ENCODE assay signal across 19 cellular contexts in genomic region chr16:70769761-70770160, GRCh38.
"Had no signal": no experiment of that assay in that cellular context is flagged by ENCODE, and none has a peak within 500 bp of the region (broad histone marks: within the 10 kb centered on the region; RNA-seq: fewer than 3 reads in every experiment).

No MANE protein-coding gene starts in this region.

- FAIRE-seq: keratinocyte had no signal

- H3K27me3 Mint-ChIP-seq: activated naive CD8-positive, alpha-beta T cell; natural killer cell treated with Interleukin-12 subunit alpha and Interleukin-12 subunit beta and Interleukin-15 and Interleukin-18, amount 100 ng/mL, for 72 hours; T-cell had no signal

- H3K4me3 ChIP-seq: lung had no signal

- H3K27ac Mint-ChIP-seq: activated naive CD8-positive, alpha-beta T cell; natural killer cell treated with Interleukin-12 subunit alpha and Interleukin-12 subunit beta and Interleukin-15 and Interleukin-18, amount 100 ng/mL, for 72 hours; T-cell had no signal

- H3K27ac ChIP-seq: epithelial cell of prostate had no signal

- H3K4me3 Mint-ChIP-seq: activated naive CD8-positive, alpha-beta T cell; activated T-cell treated with anti-CD3 and anti-CD28 coated beads, Interleukin-2, amount 50 U/mL, for 4 hours; mesothelial cell of epicardium; natural killer cell treated with Interleukin-12 subunit alpha and Interleukin-12 subunit beta and Interleukin-15 and Interleukin-18, amount 100 ng/mL, for 72 hours; T-cell had no signal

- DNase-seq: activated CD4-positive, alpha-beta T cell treated with anti-CD3 and anti-CD28 coated beads, Interleukin-2, amount 50 U/mL, for 1 hour; activated CD4-positive, CD25-positive, alpha-beta regulatory T cell treated with anti-CD3 and anti-CD28 coated beads, Interleukin-2, amount 50 U/mL, for 72 hours; activated CD8-positive, alpha-beta memory T cell treated with anti-CD3 and anti-CD28 coated beads, Interleukin-2, amount 50 U/mL, for 4 hours; activated gamma-delta T cell; activated T-cell treated with anti-CD3 and anti-CD28 coated beads, Interleukin-2, amount 50 U/mL, for 4 hours; foreskin melanocyte; hypothalamus; nucleus accumbens; stimulated activated CD4-positive, alpha-beta T cell treated with anti-CD3 and anti-CD28 coated beads, Interleukin-15, amount 100 ng/mL, for 24 hours; stimulated activated CD4-positive, alpha-beta T cell treated with anti-CD3 and anti-CD28 coated beads, Interleukin-2, amount 100 ng/mL, for 48 hours; T-cell; T1000 had no signal

- H3K4me1 Mint-ChIP-seq: mesothelial cell of epicardium, T-cell had no signal

- H3K9me3 Mint-ChIP-seq: activated T-cell treated with anti-CD3 and anti-CD28 coated beads, Interleukin-2, amount 50 U/mL, for 4 hours; mesothelial cell of epicardium; natural killer cell treated with Interleukin-12 subunit alpha and Interleukin-12 subunit beta and Interleukin-15 and Interleukin-18, amount 100 ng/mL, for 72 hours; T-cell had no signal

- ATAC-seq: activated T-cell treated with anti-CD3 and anti-CD28 coated beads, Interleukin-2, amount 50 U/mL, for 4 hours; natural killer cell treated with Interleukin-12 subunit alpha and Interleukin-12 subunit beta and Interleukin-15 and Interleukin-18, amount 100 ng/mL, for 72 hours; SK-N-SH treated with all-trans-retinoic acid at 6 μM for 48 hours; T-cell had no signal

- H3K36me3 Mint-ChIP-seq: natural killer cell treated with Interleukin-12 subunit alpha and Interleukin-12 subunit beta and Interleukin-15 and Interleukin-18, amount 100 ng/mL, for 72 hours had no signal
